In the genomic region with DNA sequence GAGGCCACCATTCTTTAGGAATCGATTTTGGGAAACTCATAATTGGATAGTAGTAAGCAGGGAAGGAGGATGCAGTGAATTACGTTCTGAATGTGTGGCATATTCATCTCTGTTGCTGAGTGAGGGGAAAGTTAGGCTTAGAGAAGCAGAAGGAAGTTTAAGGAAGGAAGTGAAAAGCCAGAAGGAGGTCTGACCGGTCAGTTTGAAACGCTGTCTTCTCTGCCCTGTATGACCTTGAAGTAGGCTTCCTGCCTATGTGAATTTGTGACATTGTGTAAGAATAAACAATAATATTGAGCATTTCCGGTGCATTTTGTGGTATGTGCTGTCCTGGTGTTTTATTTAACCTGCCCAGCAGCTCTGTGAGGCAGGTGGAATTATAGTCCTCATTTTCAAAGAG, we compare ENCODE assay signal across 12 cellular contexts.
A peak's percentile ranks its signal among the peaks of the same experiment; 100 is the strongest.
DNase-seq lines count a peak whose midpoint lies in the region; ATAC-seq and TF ChIP-seq lines count a peak whose summit lies in the region.
"Had no signal": no experiment of that assay in that cellular context is flagged by ENCODE, and none has a peak within 500 bp of the region (broad histone marks: within the 10 kb centered on the region; RNA-seq: fewer than 3 reads in every experiment).

No MANE protein-coding gene starts in this region.

- H3K36me3 Mint-ChIP-seq in nephron progenitor cell (ENCODE audit: low read depth), result peaks cover 12% of the 10 kb centered on the region

- DNase-seq in SKM-1 (lab: John Stamatoyannopoulos, UW; ENCODE audit: unreplicated experiment) (peak; percentile 61), nephron progenitor cell (no peak), putamen (ENCODE audit: low spot score) (no peak), kidney tubule cell (ENCODE audit: low spot score) (no peak)
- DNase-seq in activated CD4-positive, alpha-beta T cell treated with anti-CD3 and anti-CD28 coated beads for 48 hours, result no peak
- no peak for DNase-seq in stimulated activated CD4-positive, alpha-beta T cell treated with anti-CD3 and anti-CD28 coated beads, Interleukin-12 subunit alpha, Interleukin-12 subunit beta, amount 100 ng/mL, for 4 hours
- DNase-seq: activated T-cell treated with anti-CD3 and anti-CD28 coated beads, Interleukin-2, amount 50 U/mL, for 24 hours; glutamatergic neuron; upper lobe of left lung had no signal

- H3K9me3 Mint-ChIP-seq in nephron progenitor cell, result no peaks in the 10 kb centered on the region
- H3K9me3 Mint-ChIP-seq: activated T-cell treated with anti-CD3 and anti-CD28 coated beads, Interleukin-2, amount 50 U/mL, for 24 hours; T-helper 2 cell treated with Interferon-gamma antibody and Interleukin-4, amounts not matched to agents 5 μg/mL and 100 μg/mL, for 36 hours had no signal

- H3K4me3 Mint-ChIP-seq in nephron progenitor cell, result no peak overlapping the region
- H3K4me3 Mint-ChIP-seq: activated T-cell treated with anti-CD3 and anti-CD28 coated beads, Interleukin-2, amount 50 U/mL, for 24 hours; T-helper 2 cell treated with Interferon-gamma antibody and Interleukin-4, amounts not matched to agents 5 μg/mL and 100 μg/mL, for 36 hours had no signal

- H3K4me1 Mint-ChIP-seq in nephron progenitor cell, result peaks cover 29% of the 10 kb centered on the region

- peak overlapping the region; percentile 94 for H3K27ac Mint-ChIP-seq in nephron progenitor cell
- H3K27ac Mint-ChIP-seq: activated T-cell treated with anti-CD3 and anti-CD28 coated beads, Interleukin-2, amount 50 U/mL, for 24 hours; T-helper 2 cell treated with Interferon-gamma antibody and Interleukin-4, amounts not matched to agents 5 μg/mL and 100 μg/mL, for 36 hours had no signal

- ATAC-seq in GM18867 (IDR thresholded peaks at IDR 0.05; ENCODE audit: unreplicated experiment) (peak; percentile 60), HG02759 (IDR thresholded peaks at IDR 0.05; ENCODE audit: unreplicated experiment) (peak; percentile 63)

- TF ChIP-seq CTCF in nephron progenitor cell (IDR thresholded peaks at IDR 0.05), result no peak

- no peaks in the 10 kb centered on the region for H3K27me3 Mint-ChIP-seq in nephron progenitor cell (ENCODE audit: low read depth, poor library complexity)
- H3K27me3 Mint-ChIP-seq: activated T-cell treated with anti-CD3 and anti-CD28 coated beads, Interleukin-2, amount 50 U/mL, for 24 hours had no signal
